1 cellular context compared by ENCODE assay signal in genomic region chr9:127714020-127714835, GRCh38.
TF ChIP-seq lines count a peak whose summit lies in the region.

No MANE protein-coding gene starts in this region.

TF ChIP-seq in SK-N-SH, 30 proteins besides CTCF, POLR2A, EP300 and RAD21 (continued from another document):
- TF ChIP-seq REST (IDR thresholded peaks at IDR 0.05; ENCODE audit: low read depth, low read length): no peak
- TF ChIP-seq YY1 (IDR thresholded peaks at IDR 0.05; ENCODE audit: low read depth): no peak
- no peak for TF ChIP-seq RCOR1 (IDR thresholded peaks at IDR 0.05; ENCODE audit: low read length)
- no peak for TF ChIP-seq MEF2A (IDR thresholded peaks at IDR 0.05; ENCODE audit: borderline replicate concordance, low read depth)
- TF ChIP-seq TEAD4 (IDR thresholded peaks at IDR 0.05; ENCODE audit: borderline replicate concordance, insufficient read depth): no peak
- no peak for TF ChIP-seq SMC3 (IDR thresholded peaks at IDR 0.05; ENCODE audit: low read depth, low read length)
- no peak for TF ChIP-seq MXI1 (IDR thresholded peaks at IDR 0.05; ENCODE audit: low read depth, low read length)
- TF ChIP-seq, protein P1, sequence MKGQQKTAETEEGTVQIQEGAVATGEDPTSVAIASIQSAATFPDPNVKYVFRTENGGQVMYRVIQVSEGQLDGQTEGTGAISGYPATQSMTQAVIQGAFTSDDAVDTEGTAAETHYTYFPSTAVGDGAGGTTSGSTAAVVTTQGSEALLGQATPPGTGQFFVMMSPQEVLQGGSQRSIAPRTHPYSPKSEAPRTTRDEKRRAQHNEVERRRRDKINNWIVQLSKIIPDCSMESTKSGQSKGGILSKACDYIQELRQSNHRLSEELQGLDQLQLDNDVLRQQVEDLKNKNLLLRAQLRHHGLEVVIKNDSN (IDR thresholded peaks at IDR 0.05; ENCODE audit: borderline replicate concordance, low read depth): no peak
- TF ChIP-seq TCF12 (IDR thresholded peaks at IDR 0.05): no peak
- no peak for TF ChIP-seq SIN3A (IDR thresholded peaks at IDR 0.05; ENCODE audit: borderline replicate concordance, low read depth, low read length)
- TF ChIP-seq FOXJ3 (CRISPR knock-in tag; IDR thresholded peaks at IDR 0.05): no peak
- no peak for TF ChIP-seq NFIC (IDR thresholded peaks at IDR 0.05; ENCODE audit: borderline replicate concordance)
TF ChIP-seq in SK-N-SH: peak in this region for 0.
